29 cellular contexts compared by ENCODE assay signal in genomic region chr12:58657175-58657574, GRCh38.
"Had no signal": no experiment of that assay in that cellular context is flagged by ENCODE, and none has a peak within 500 bp of the region (broad histone marks: within the 10 kb centered on the region; RNA-seq: fewer than 3 reads in every experiment).

No MANE protein-coding gene starts in this region.

- H3K4me1 Mint-ChIP-seq: immature natural killer cell; mesothelial cell of epicardium; naive B cell; natural killer cell; nephron progenitor cell; neural progenitor cell; stimulated activated naive B cell treated with anti-CD40 and anti-IgM and Interleukin-4, amounts not matched to agents 10 μg/mL and 1 μg/mL and 100 μg/mL, for 72 hours had no signal

- H3K27ac Mint-ChIP-seq: immature natural killer cell; mesothelial cell of epicardium; naive B cell; natural killer cell; nephron progenitor cell; neural progenitor cell; progenitor cell of endocrine pancreas; stimulated activated naive B cell treated with anti-CD40 and anti-IgM and Interleukin-4, amounts not matched to agents 10 μg/mL and 1 μg/mL and 100 μg/mL, for 72 hours had no signal

- H2AFZ ChIP-seq: neural progenitor cell had no signal

- DNase-seq: hypothalamus; immature natural killer cell; islet precursor cell; left ventricle myocardium inferior; mesendoderm; naive B cell; natural killer cell; nephron progenitor cell; occipital lobe; ovary; right lobe of liver; stimulated activated CD4-positive, alpha-beta T cell treated with anti-CD3 and anti-CD28 coated beads, Interleukin-12 subunit alpha, Interleukin-12 subunit beta, amount 100 ng/mL, for 4 hours; stimulated activated CD4-positive, alpha-beta T cell treated with anti-CD3 and anti-CD28 coated beads, Interleukin-15, amount 100 ng/mL, for 24 hours; stimulated activated CD4-positive, alpha-beta T cell treated with anti-CD3 and anti-CD28 coated beads, Interleukin-2, amount 100 ng/mL, for 24 hours; stimulated activated CD4-positive, alpha-beta T cell treated with anti-CD3 and anti-CD28 coated beads, Interleukin-4, amount 100 ng/mL, for 1 hour; stimulated activated naive B cell treated with anti-CD40 and anti-IgM and Interleukin-4, amounts not matched to agents 10 μg/mL and 1 μg/mL and 100 μg/mL, for 72 hours; stimulated activated naive CD8-positive, alpha-beta T cell treated with anti-CD3 and anti-CD28 coated beads, Interleukin-15, Interleukin-2, amounts not matched to agents 100 U/mL and 50 U/mL, for 24 hours; stomach; testis; thyroid gland; trophoblast cell; upper lobe of right lung had no signal

- H3K9ac ChIP-seq: neural progenitor cell had no signal

- ATAC-seq: natural killer cell; right lobe of liver; stimulated activated naive B cell treated with anti-CD40 and anti-IgM and Interleukin-4, amounts not matched to agents 10 μg/mL and 1 μg/mL and 100 μg/mL, for 72 hours; stimulated activated naive CD8-positive, alpha-beta T cell treated with anti-CD3 and anti-CD28 coated beads, Interleukin-15, Interleukin-2, amounts not matched to agents 100 U/mL and 50 U/mL, for 24 hours had no signal

- H3K4me2 ChIP-seq: neural progenitor cell had no signal

- H3K4me3 ChIP-seq: left ventricle myocardium inferior, lung, neural progenitor cell, ovary, right atrium auricular region, right lobe of liver, skin epidermis, stomach, testis, thyroid gland, upper lobe of right lung had no signal

- H3K27me3 Mint-ChIP-seq: naive B cell; progenitor cell of endocrine pancreas; stimulated activated naive B cell treated with anti-CD40 and anti-IgM and Interleukin-4, amounts not matched to agents 10 μg/mL and 1 μg/mL and 100 μg/mL, for 72 hours had no signal

- H3K36me3 ChIP-seq: left ventricle myocardium inferior, neural progenitor cell, neutrophil, ovary, right atrium auricular region, right lobe of liver, stomach, thyroid gland, upper lobe of right lung had no signal

- H3K27me3 ChIP-seq: neural progenitor cell, neutrophil, ovary, right atrium auricular region, right lobe of liver, stomach, testis, thyroid gland, upper lobe of right lung had no signal

- H3K9me3 ChIP-seq: neutrophil, ovary, right lobe of liver, testis, thyroid gland, upper lobe of right lung had no signal

- H3K27ac ChIP-seq: left ventricle myocardium inferior, neural progenitor cell, neutrophil, ovary, right atrium auricular region, right lobe of liver, stomach, testis, thyroid gland, upper lobe of right lung had no signal

- H3K36me3 Mint-ChIP-seq: mesothelial cell of epicardium; naive B cell; neural progenitor cell; stimulated activated naive B cell treated with anti-CD40 and anti-IgM and Interleukin-4, amounts not matched to agents 10 μg/mL and 1 μg/mL and 100 μg/mL, for 72 hours had no signal

- H3K4me1 ChIP-seq: left ventricle myocardium inferior, neural progenitor cell, right atrium auricular region, right lobe of liver, stomach, testis, thyroid gland, upper lobe of right lung had no signal

- H3K4me3 Mint-ChIP-seq: immature natural killer cell; mesothelial cell of epicardium; naive B cell; natural killer cell; nephron progenitor cell; neural progenitor cell; stimulated activated naive B cell treated with anti-CD40 and anti-IgM and Interleukin-4, amounts not matched to agents 10 μg/mL and 1 μg/mL and 100 μg/mL, for 72 hours had no signal
